17 cellular contexts compared by ENCODE assay signal in genomic region chr1:204284929-204285328, GRCh38.
DNase-seq lines count a peak whose midpoint lies in the region; ATAC-seq and TF ChIP-seq lines count a peak whose summit lies in the region.
"Had no signal": no experiment of that assay in that cellular context is flagged by ENCODE, and none has a peak within 500 bp of the region (broad histone marks: within the 10 kb centered on the region; RNA-seq: fewer than 3 reads in every experiment).

No MANE protein-coding gene starts in this region.

- no peaks in the 10 kb centered on the region for H3K27me3 Mint-ChIP-seq in MCF 10A (ENCODE audit: insufficient read depth, unreplicated experiment)

- no peaks in the 10 kb centered on the region for H3K27me3 ChIP-seq in mammary epithelial cell (ENCODE audit: insufficient read depth, low read length)
- no peaks in the 10 kb centered on the region for H3K27me3 ChIP-seq in cardiac muscle cell
- H3K27me3 ChIP-seq in right atrium auricular region, result no peaks in the 10 kb centered on the region
- peaks cover 42% of the 10 kb centered on the region for H3K27me3 ChIP-seq in skeletal muscle satellite cell (ENCODE audit: control insufficient read depth, insufficient read depth, low read length)

- TF ChIP-seq CTCF in MCF 10A (IDR thresholded peaks at IDR 0.05; ENCODE audit: unreplicated experiment) (no peak), mammary epithelial cell (conservative IDR thresholded peaks at IDR 0.05 in 1 of 2, IDR thresholded peaks at IDR 0.05 in 1 of 2; ENCODE audit: extremely low read depth in 1 of 2, insufficient read depth in 1 of 2, low read depth in 1 of 2, low read length in 2 of 2) (no peak), cardiac muscle cell (IDR thresholded peaks at IDR 0.05; ENCODE audit: low read depth, low read length) (no peak), right atrium auricular region (IDR thresholded peaks at IDR 0.05) (no peak)

- H3K9me3 Mint-ChIP-seq in MCF 10A (ENCODE audit: unreplicated experiment), result no peaks in the 10 kb centered on the region
- H3K9me3 Mint-ChIP-seq: CD8-positive, alpha-beta T cell; H9 had no signal

- peaks cover 81% of the 10 kb centered on the region for H3K4me1 Mint-ChIP-seq in MCF 10A (ENCODE audit: insufficient read depth, unreplicated experiment)

- no peak for ATAC-seq in HG02938 (IDR thresholded peaks at IDR 0.05; ENCODE audit: unreplicated experiment)
- ATAC-seq: CD8-positive, alpha-beta T cell had no signal

- no peaks in the 10 kb centered on the region for H4K20me1 ChIP-seq in mammary epithelial cell (ENCODE audit: insufficient read depth, low read length)

- POLR2A ChIA-PET in MCF 10A (lab: Yijun Ruan, JAX), result interaction anchor here (0.6 to 9.5 kb wide), 12 partner anchors 10 to 240 kb away, joined by 3 to 214 read pairs (median 3); no protein-coding TSS in a partner anchor

- no peak overlapping the region for H3K27ac Mint-ChIP-seq in MCF 10A (ENCODE audit: low read depth, unreplicated experiment)
- H3K27ac Mint-ChIP-seq: CD8-positive, alpha-beta T cell had no signal

- H3K79me2 ChIP-seq in mammary epithelial cell (ENCODE audit: insufficient read depth, low read length), result peaks cover 31% of the 10 kb centered on the region

- H3K4me2 ChIP-seq in mammary epithelial cell (ENCODE audit: insufficient read depth, low read depth, low read length) (no peak overlapping the region), skeletal muscle satellite cell (ENCODE audit: low read length) (peak overlapping the region; percentile 79)

- 95% methylated on average over 2 of the region's 2 CpGs for WGBS in mammary epithelial cell (ENCODE audit: low coverage, missing lambda C conversion rate)

- H3K4me1 ChIP-seq in mammary epithelial cell (ENCODE audit: insufficient read depth, low read length), result peaks cover 29% of the 10 kb centered on the region
- peaks cover 72% of the 10 kb centered on the region for H3K4me1 ChIP-seq in cardiac muscle cell (ENCODE audit: low read depth)
- peaks cover 0 to 83% of the 10 kb centered on the region in 2 donors for H3K4me1 ChIP-seq in right atrium auricular region
- peaks cover 37% of the 10 kb centered on the region for H3K4me1 ChIP-seq in skeletal muscle satellite cell (ENCODE audit: control insufficient read depth, insufficient read depth, low read length)

- H3K4me3 ChIP-seq in mammary epithelial cell (replicated peaks in 1 of 3; ENCODE audit: insufficient read depth in 1 of 3, low read depth in 2 of 3, low read length in 3 of 3) (no peak overlapping the region), cardiac muscle cell (no peak overlapping the region), right atrium auricular region (no peak overlapping the region), skeletal muscle satellite cell (ENCODE audit: low read length) (no peak overlapping the region)

- H3K9ac ChIP-seq in mammary epithelial cell (ENCODE audit: insufficient read depth, low read length), result no peak overlapping the region
- no peak overlapping the region for H3K9ac ChIP-seq in skeletal muscle satellite cell (ENCODE audit: low read depth, low read length)

- CTCF ChIA-PET in MCF 10A (lab: Yijun Ruan, JAX), result interaction anchor here (0.6 to 9.5 kb wide), 21 partner anchors 10 to 218 kb away, joined by 3 to 87 read pairs (median 4); partner anchors contain the start of genes GOLT1A and PLEKHA6
- CTCF ChIA-PET in mammary epithelial cell (lab: Charles Lee; ENCODE audit: low non-redundant PET), result no interaction called here

- dilution Hi-C loops in mammary epithelial cell (cut with HindIII; ENCODE audit: low sequenced_read_pairs), result no loop called here

- H3K27ac ChIP-seq in mammary epithelial cell (ENCODE audit: insufficient read depth, low read depth, low read length), result no peak overlapping the region
- peak overlapping the region; percentile 65 for H3K27ac ChIP-seq in cardiac muscle cell
- peak overlapping the region; percentile 76 to 92 for H3K27ac ChIP-seq in right atrium auricular region
- H3K27ac ChIP-seq: 22Rv1 had no signal

- H2AFZ ChIP-seq in mammary epithelial cell (ENCODE audit: low read depth, low read length), result no peak overlapping the region

- H3K9me3 ChIP-seq in mammary epithelial cell (replicated peaks; ENCODE audit: insufficient read depth, low read length) (no peaks in the 10 kb centered on the region), cardiac muscle cell (ENCODE audit: low read depth) (no peaks in the 10 kb centered on the region), right atrium auricular region (no peaks in the 10 kb centered on the region), skeletal muscle satellite cell (replicated peaks; ENCODE audit: low read length) (no peaks in the 10 kb centered on the region)

- no peaks in the 10 kb centered on the region for H3K36me3 ChIP-seq in mammary epithelial cell (ENCODE audit: insufficient read depth, low read length)
- H3K36me3 ChIP-seq in cardiac muscle cell, result no peaks in the 10 kb centered on the region
- no peaks in the 10 kb centered on the region for H3K36me3 ChIP-seq in right atrium auricular region
- H3K36me3 ChIP-seq in skeletal muscle satellite cell (ENCODE audit: insufficient read depth, low read length), result no peaks in the 10 kb centered on the region

- BruUV-seq in MCF 10A (replicated peaks; lab: Mats Ljungman, UMichigan), result no TSS peak
- BruUV-seq in mammary epithelial cell (replicated peaks; lab: Mats Ljungman, UMichigan), result no TSS peak

- in situ Hi-C loops in mammary epithelial cell (cut with MboI; ENCODE audit: low sequenced_read_pairs in 2 of 2), result no loop called here

- peak overlapping the region; percentile 89 for H3K4me3 Mint-ChIP-seq in MCF 10A (ENCODE audit: unreplicated experiment)
- H3K4me3 Mint-ChIP-seq: CD8-positive, alpha-beta T cell; H9 had no signal

- peaks cover 29% of the 10 kb centered on the region for H3K36me3 Mint-ChIP-seq in MCF 10A (ENCODE audit: insufficient read depth, unreplicated experiment)
- H3K36me3 Mint-ChIP-seq: CD14-positive monocyte; CD8-positive, alpha-beta T cell had no signal

- DNase-seq in MCF 10A (ENCODE audit: unreplicated experiment) (no peak), mammary epithelial cell (no peak), cardiac muscle cell (ENCODE audit: low read depth in 1 of 2, low spot score in 1 of 2) (no peak), right atrium auricular region (ENCODE audit: low spot score) (no peak), putamen (ENCODE audit: low spot score) (no peak)
- DNase-seq in activated CD4-positive, alpha-beta T cell treated with anti-CD3 and anti-CD28 coated beads, Interleukin-2, amount 50 U/mL, for 48 hours, result no peak
- DNase-seq: CD8-positive, alpha-beta T cell; COR-L47; DMS153; DMS79 treated with DMSO at 0.1 percent for 48 hours; EL; GOT3; H9 had no signal

- intact Hi-C loops in MCF 10A (cut with micrococcal nuclease), result loop anchor here (5.0 kb wide), 1 partner anchor 57 kb away; no protein-coding TSS in a partner anchor
- intact Hi-C loops in mammary epithelial cell (cut with micrococcal nuclease), result loop anchor here (5.0 kb wide), 1 partner anchor 73 kb away; the partner anchor contains the start of gene GOLT1A
